Comparison of ENCODE assay signal across 23 cellular contexts in genomic region chr2:44639399-44639798, GRCh38.
"Had no signal": no experiment of that assay in that cellular context is flagged by ENCODE, and none has a peak within 500 bp of the region (broad histone marks: within the 10 kb centered on the region; RNA-seq: fewer than 3 reads in every experiment).

No MANE protein-coding gene starts in this region.

- FAIRE-seq: pancreas, small intestine, urothelium cell line had no signal

- H3K36me3 ChIP-seq: neutrophil, pancreas, prostate gland, right lobe of liver, sigmoid colon, stomach, thoracic aorta, thyroid gland, tibial nerve, upper lobe of left lung, vagina had no signal

- H3K4me3 ChIP-seq: pancreas, prostate gland, right lobe of liver, sigmoid colon, stomach, thoracic aorta, thyroid gland, tibial nerve, upper lobe of left lung, vagina had no signal

- DNase-seq: nucleus accumbens; pancreas; sigmoid colon; stimulated activated CD4-positive, alpha-beta T cell treated with anti-CD3 and anti-CD28 coated beads, Interleukin-15, amount 100 ng/mL, for 24 hours; stimulated activated CD4-positive, alpha-beta T cell treated with anti-CD3 and anti-CD28 coated beads, Interleukin-2, amount 100 ng/mL, for 24 hours; stimulated activated CD4-positive, alpha-beta T cell treated with anti-CD3 and anti-CD28 coated beads, Interleukin-2, amount 100 ng/mL, for 48 hours; stimulated activated CD4-positive, alpha-beta T cell treated with anti-CD3 and anti-CD28 coated beads, Interleukin-4, amount 100 ng/mL, for 24 hours; stimulated activated naive B cell treated with anti-CD40 and anti-IgM and Interleukin-4, amounts not matched to agents 10 μg/mL and 1 μg/mL and 100 μg/mL, for 72 hours; stimulated activated naive CD4-positive, alpha-beta T cell treated with Interleukin-2 at 50 U/mL for 16 hours; stomach; thyroid gland; trophoblast cell; upper lobe of left lung had no signal

- ATAC-seq: natural killer cell treated with Interleukin-12 subunit alpha and Interleukin-12 subunit beta and Interleukin-15 and Interleukin-18, amount 100 ng/mL, for 72 hours; pancreas; stimulated activated effector memory CD8-positive, alpha-beta T cell treated with anti-CD3 and anti-CD28 coated beads, Interleukin-12 subunit alpha, Interleukin-12 subunit beta, amount 100 ng/mL, for 72 hours; stimulated activated naive B cell treated with anti-CD40 and anti-IgM and Interleukin-4, amounts not matched to agents 10 μg/mL and 1 μg/mL and 100 μg/mL, for 72 hours had no signal

- H3K27me3 ChIP-seq: neutrophil, pancreas, right lobe of liver, sigmoid colon, stomach, thyroid gland, tibial nerve, upper lobe of left lung, vagina had no signal

- H3K27ac ChIP-seq: neutrophil, pancreas, prostate gland, right lobe of liver, sigmoid colon, stomach, thoracic aorta, thyroid gland, tibial nerve, upper lobe of left lung, vagina had no signal

- H3K4me1 ChIP-seq: pancreas, prostate gland, sigmoid colon, stomach, thyroid gland, tibial nerve, upper lobe of left lung, vagina had no signal

- H3K9me3 ChIP-seq: neutrophil, pancreas, prostate gland, right lobe of liver, stomach, thoracic aorta, thyroid gland, upper lobe of left lung, vagina had no signal
